ENCODE assay signal across 25 cellular contexts in the genomic region with DNA sequence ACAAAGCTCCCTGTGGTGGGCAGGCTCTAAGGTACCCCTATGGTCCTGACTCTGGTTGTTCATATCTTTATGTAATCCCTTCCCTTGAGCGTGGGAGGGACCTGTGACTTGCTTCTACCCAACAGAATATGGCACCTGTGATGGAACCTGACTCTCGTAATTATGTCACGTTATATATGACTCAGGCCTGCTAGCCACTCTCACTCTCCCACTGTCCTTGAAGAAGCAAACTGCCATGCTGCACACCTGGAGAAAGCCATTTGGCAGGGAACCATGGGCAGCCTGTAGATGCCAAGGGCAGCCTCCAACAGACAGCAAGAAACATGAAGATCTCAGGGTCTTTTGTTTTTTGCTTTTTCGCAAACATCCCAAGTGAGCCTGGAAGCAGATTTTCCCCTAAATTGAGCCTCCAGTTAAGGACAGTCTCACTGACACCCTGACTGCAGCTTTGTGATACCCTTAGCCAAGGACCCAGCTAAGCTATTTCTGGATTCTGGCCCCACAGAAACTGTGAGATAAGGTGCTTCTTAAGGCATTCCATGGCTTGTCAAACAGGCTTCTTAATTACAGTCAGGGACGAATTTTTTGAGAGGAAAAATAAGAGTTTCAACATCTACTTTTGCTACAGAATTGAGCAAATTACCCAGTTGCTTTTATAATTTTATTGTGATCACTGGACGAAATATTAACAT.
"Had no signal": no experiment of that assay in that cellular context is flagged by ENCODE, and none has a peak within 500 bp of the region (broad histone marks: within the 10 kb centered on the region; RNA-seq: fewer than 3 reads in every experiment).

No MANE protein-coding gene starts in this region.

- H3K27ac ChIP-seq: coronary artery, esophagus squamous epithelium, neutrophil, parathyroid adenoma, sigmoid colon, spleen, testis, tibial artery, upper lobe of right lung, uterus had no signal

- DNase-seq: dermis blood vessel endothelial cell; effector memory CD8-positive, alpha-beta T cell; erythroblast; esophagus squamous epithelium; foreskin melanocyte; glutamatergic neuron; hypothalamus; immature natural killer cell; islet precursor cell; kidney glomerular epithelial cell; natural killer cell; sigmoid colon; spleen; stimulated activated CD4-positive, alpha-beta T cell treated with anti-CD3 and anti-CD28 coated beads, Interleukin-4, amount 100 ng/mL, for 4 hours; stimulated activated naive CD8-positive, alpha-beta T cell treated with anti-CD3 and anti-CD28 coated beads, Interleukin-15, Interleukin-2, amounts not matched to agents 100 U/mL and 50 U/mL, for 24 hours; substantia nigra; testis; tibial artery; upper lobe of right lung; uterus had no signal

- H3K4me3 ChIP-seq: coronary artery, esophagus squamous epithelium, sigmoid colon, spleen, testis, tibial artery, upper lobe of right lung, uterus had no signal

- H3K36me3 ChIP-seq: esophagus squamous epithelium, neutrophil, sigmoid colon, spleen, tibial artery, upper lobe of right lung, uterus had no signal

- H3K27me3 ChIP-seq: esophagus squamous epithelium, sigmoid colon, spleen, testis, tibial artery, upper lobe of right lung, uterus had no signal

- H3K4me1 ChIP-seq: parathyroid adenoma, testis, uterus had no signal

- H2AFZ ChIP-seq: parathyroid adenoma had no signal

- ATAC-seq: effector memory CD8-positive, alpha-beta T cell; natural killer cell; stimulated activated memory B cell treated with anti-CD40 and anti-IgM and Interleukin-4, amounts not matched to agents 10 μg/mL and 1 μg/mL and 100 μg/mL, for 72 hours; stimulated activated naive CD8-positive, alpha-beta T cell treated with anti-CD3 and anti-CD28 coated beads, Interleukin-15, Interleukin-2, amounts not matched to agents 100 U/mL and 50 U/mL, for 24 hours; upper lobe of right lung had no signal

- FAIRE-seq: endometrium had no signal

- H3K9me3 ChIP-seq: esophagus squamous epithelium, neutrophil, sigmoid colon, spleen, testis, tibial artery, upper lobe of right lung, uterus had no signal

- H3K9ac ChIP-seq: parathyroid adenoma had no signal
